ENCODE assay signal across 28 cellular contexts in the genomic region with DNA sequence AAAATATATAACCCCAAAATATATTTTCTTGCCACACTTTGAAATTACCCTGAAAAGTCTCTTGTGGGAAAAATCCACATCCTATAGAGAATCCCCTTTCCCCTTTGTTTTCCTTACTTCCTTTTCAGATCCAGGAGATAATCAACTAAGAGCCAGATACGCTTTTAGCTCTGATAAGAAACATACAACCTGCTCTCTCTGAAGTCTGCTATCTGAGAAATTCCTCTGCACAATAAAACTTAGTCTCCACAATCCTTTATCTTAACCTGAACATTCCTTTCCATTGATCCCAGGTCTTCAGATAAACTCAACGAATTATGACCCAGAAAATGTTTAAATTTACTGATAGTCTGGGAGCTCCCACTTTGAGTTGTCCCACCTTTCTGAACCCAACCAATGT.
"Had no signal": no experiment of that assay in that cellular context is flagged by ENCODE, and none has a peak within 500 bp of the region (broad histone marks: within the 10 kb centered on the region; RNA-seq: fewer than 3 reads in every experiment).

No MANE protein-coding gene starts in this region.

- ATAC-seq: activated CD4-positive, alpha-beta T cell treated with anti-CD3 and anti-CD28 coated beads for 36 hours; activated naive CD4-positive, alpha-beta T cell treated with anti-CD3 and anti-CD28 coated beads, Interleukin-2, amount 50 U/mL, for 72 hours; activated T-cell treated with anti-CD3 and anti-CD28 coated beads, Interleukin-2, amount 50 U/mL, for 72 hours; esophagus mucosa; T-helper 17 cell had no signal

- H3K36me3 ChIP-seq: ascending aorta, breast epithelium, cardiac muscle cell, colonic mucosa had no signal

- H3K4me1 ChIP-seq: ascending aorta, breast epithelium, colonic mucosa had no signal

- DNase-seq: activated CD4-positive, alpha-beta memory T cell treated with anti-CD3 and anti-CD28 coated beads, Interleukin-2, amount 10 ng/mL, durations not matched to agents 7 days and 5 days; activated CD4-positive, alpha-beta T cell treated with anti-CD3 and anti-CD28 coated beads for 36 hours; activated CD4-positive, alpha-beta T cell treated with anti-CD3 and anti-CD28 coated beads, Interleukin-2, amount 10 ng/mL, durations not matched to agents 24 days and 14 days; activated CD4-positive, alpha-beta T cell treated with anti-CD3 and anti-CD28 coated beads, Interleukin-2, amount 50 U/mL, for 4 hours; activated CD4-positive, CD25-positive, alpha-beta regulatory T cell; activated CD4-positive, CD25-positive, alpha-beta regulatory T cell treated with anti-CD3 and anti-CD28 coated beads, Interleukin-2, amount 50 U/mL, for 72 hours; activated CD8-positive, alpha-beta memory T cell treated with anti-CD3 and anti-CD28 coated beads, Interleukin-2, amount 50 U/mL, for 48 hours; activated gamma-delta T cell; activated naive CD4-positive, alpha-beta T cell; activated naive CD4-positive, alpha-beta T cell treated with anti-CD3 and anti-CD28 coated beads, Interleukin-2, amount 10 ng/mL, durations not matched to agents 7 days and 5 days; activated naive CD8-positive, alpha-beta T cell treated with anti-CD3 and anti-CD28 coated beads, Interleukin-2, amount 10 ng/mL, durations not matched to agents 7 days and 5 days; activated T-cell treated with anti-CD3 and anti-CD28 coated beads for 4 hours; activated T-cell treated with anti-CD3 and anti-CD28 coated beads, Interleukin-2, amount 50 U/mL, for 24 hours; activated T-cell treated with anti-CD3 and anti-CD28 coated beads, Interleukin-2, amount 50 U/mL, for 72 hours; central memory CD4-positive, alpha-beta T cell; cerebellar nuclear complex; colonic mucosa; effector CD8-positive, alpha-beta T cell; foreskin fibroblast; head of caudate nucleus; T-helper 1 cell; T-helper 17 cell; T1000 had no signal

- H3K4me3 ChIP-seq: ascending aorta, breast epithelium, cardiac muscle cell, colonic mucosa had no signal

- H3K27me3 ChIP-seq: ascending aorta, breast epithelium, cardiac muscle cell, colonic mucosa had no signal

- H3K9me3 ChIP-seq: ascending aorta, breast epithelium, colonic mucosa had no signal

- H3K27ac ChIP-seq: ascending aorta, breast epithelium, cardiac muscle cell, colonic mucosa had no signal
